ENCODE assay signal across 29 cellular contexts in the genomic region with DNA sequence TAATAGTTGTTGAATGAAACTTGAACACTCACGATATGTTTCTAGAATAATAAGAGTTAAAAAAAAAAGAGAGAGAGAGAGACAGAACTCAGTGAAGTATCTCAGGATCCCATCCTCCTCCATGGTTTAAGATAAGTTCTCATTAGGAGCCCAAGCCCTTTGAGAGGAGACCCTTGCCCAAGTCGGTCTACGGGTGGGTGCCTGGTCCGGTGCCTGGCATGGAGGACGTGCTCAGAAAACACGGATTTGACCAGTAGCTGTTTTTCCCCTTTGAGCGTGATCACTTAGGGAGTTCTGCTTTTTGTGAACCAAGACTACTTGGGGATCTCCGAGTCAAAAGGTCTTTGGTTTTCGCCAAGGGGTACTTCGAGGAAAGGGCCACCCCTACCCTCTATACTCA. TPM values are rescaled to one million over a fixed set of nuclear protein-coding genes. Genes with fewer than 3 reads are reported as not detected.
"Had no signal": no experiment of that assay in that cellular context is flagged by ENCODE, and none has a peak within 500 bp of the region (broad histone marks: within the 10 kb centered on the region; RNA-seq: fewer than 3 reads in every experiment).

No MANE protein-coding gene starts in this region.

- H3K9me3 Mint-ChIP-seq: stimulated activated effector memory CD8-positive, alpha-beta T cell treated with anti-CD3 and anti-CD28 coated beads, Interleukin-12 subunit alpha, Interleukin-12 subunit beta, amount 100 ng/mL, for 72 hours; stimulated activated naive CD8-positive, alpha-beta T cell treated with anti-CD3 and anti-CD28 coated beads, Interleukin-15, Interleukin-2, amounts not matched to agents 100 ng/mL and 50 ng/mL, for 24 hours; type B pancreatic cell had no signal

- H3K4me1 ChIP-seq: testis had no signal

- H3K36me3 ChIP-seq: stomach, suprapubic skin, thoracic aorta, thyroid gland, tibial artery, tibial nerve, transverse colon, upper lobe of left lung, upper lobe of right lung, uterus, vagina had no signal

- H3K4me3 Mint-ChIP-seq: stimulated activated effector memory CD8-positive, alpha-beta T cell treated with anti-CD3 and anti-CD28 coated beads, Interleukin-12 subunit alpha, Interleukin-12 subunit beta, amount 100 ng/mL, for 72 hours; stimulated activated memory B cell treated with anti-CD40 and anti-IgM and Interleukin-4, amounts not matched to agents 10 μg/mL and 1 μg/mL and 100 μg/mL, for 72 hours; stimulated activated naive B cell treated with anti-CD40 and anti-IgM and Interleukin-4, amounts not matched to agents 10 μg/mL and 1 μg/mL and 100 μg/mL, for 72 hours; stimulated activated naive CD8-positive, alpha-beta T cell treated with anti-CD3 and anti-CD28 coated beads, Interleukin-15, amount 100 ng/mL, for 72 hours; stimulated activated naive CD8-positive, alpha-beta T cell treated with anti-CD3 and anti-CD28 coated beads, Interleukin-15, Interleukin-2, amounts not matched to agents 100 ng/mL and 50 ng/mL, for 24 hours; type B pancreatic cell had no signal

- H3K27me3 ChIP-seq: testis, thyroid gland, tibial nerve, upper lobe of left lung, uterus, vagina had no signal

- H3K27ac Mint-ChIP-seq: stimulated activated effector memory CD8-positive, alpha-beta T cell treated with anti-CD3 and anti-CD28 coated beads, Interleukin-12 subunit alpha, Interleukin-12 subunit beta, amount 100 ng/mL, for 72 hours; stimulated activated memory B cell treated with anti-CD40 and anti-IgM and Interleukin-4, amounts not matched to agents 10 μg/mL and 1 μg/mL and 100 μg/mL, for 72 hours; stimulated activated naive B cell treated with anti-CD40 and anti-IgM and Interleukin-4, amounts not matched to agents 10 μg/mL and 1 μg/mL and 100 μg/mL, for 72 hours; stimulated activated naive CD8-positive, alpha-beta T cell treated with anti-CD3 and anti-CD28 coated beads, Interleukin-15, amount 100 ng/mL, for 72 hours; stimulated activated naive CD8-positive, alpha-beta T cell treated with anti-CD3 and anti-CD28 coated beads, Interleukin-15, Interleukin-2, amounts not matched to agents 100 ng/mL and 50 ng/mL, for 24 hours; type B pancreatic cell had no signal

- H3K4me3 ChIP-seq: stomach, suprapubic skin, testis, thoracic aorta, thyroid gland, tibial artery, tibial nerve, transverse colon, upper lobe of left lung, upper lobe of right lung, uterus, vagina had no signal

- H3K4me1 Mint-ChIP-seq: stimulated activated effector memory CD8-positive, alpha-beta T cell treated with anti-CD3 and anti-CD28 coated beads, Interleukin-12 subunit alpha, Interleukin-12 subunit beta, amount 100 ng/mL, for 72 hours; stimulated activated memory B cell treated with anti-CD40 and anti-IgM and Interleukin-4, amounts not matched to agents 10 μg/mL and 1 μg/mL and 100 μg/mL, for 72 hours; stimulated activated naive CD8-positive, alpha-beta T cell treated with anti-CD3 and anti-CD28 coated beads, Interleukin-15, amount 100 ng/mL, for 72 hours had no signal

- H3K36me3 Mint-ChIP-seq: stimulated activated effector memory CD8-positive, alpha-beta T cell treated with anti-CD3 and anti-CD28 coated beads, Interleukin-12 subunit alpha, Interleukin-12 subunit beta, amount 100 ng/mL, for 72 hours; stimulated activated memory B cell treated with anti-CD40 and anti-IgM and Interleukin-4, amounts not matched to agents 10 μg/mL and 1 μg/mL and 100 μg/mL, for 72 hours; type B pancreatic cell had no signal

- DNase-seq: stimulated activated CD4-positive, alpha-beta T cell treated with anti-CD3 and anti-CD28 coated beads, Interleukin-2, amount 100 ng/mL, for 48 hours; stimulated activated CD4-positive, alpha-beta T cell treated with anti-CD3 and anti-CD28 coated beads, Interleukin-4, amount 100 ng/mL, for 1 hour; stimulated activated CD4-positive, alpha-beta T cell treated with anti-CD3 and anti-CD28 coated beads, Interleukin-4, amount 100 ng/mL, for 24 hours; stimulated activated CD4-positive, alpha-beta T cell treated with anti-CD3 and anti-CD28 coated beads, Interleukin-4, amount 100 ng/mL, for 4 hours; stimulated activated CD8-positive, alpha-beta memory T cell treated with anti-CD3 and anti-CD28 coated beads, Interleukin-4, amount 100 ng/mL, for 48 hours; stimulated activated naive B cell treated with anti-CD40 and anti-IgM and Interleukin-4, amounts not matched to agents 10 μg/mL and 1 μg/mL and 100 μg/mL, for 72 hours; stimulated activated naive CD4-positive, alpha-beta T cell; stimulated activated naive CD4-positive, alpha-beta T cell treated with Interleukin-2 at 50 U/mL for 16 hours; stimulated activated naive CD8-positive, alpha-beta T cell treated with anti-CD3 and anti-CD28 coated beads, Interleukin-15, amount 100 ng/mL, for 72 hours; stomach; testis; thyroid gland; tibial artery; transverse colon; trophoblast cell; upper lobe of left lung; upper lobe of right lung; uterus had no signal

- ATAC-seq: stimulated activated effector memory CD8-positive, alpha-beta T cell treated with anti-CD3 and anti-CD28 coated beads, Interleukin-12 subunit alpha, Interleukin-12 subunit beta, amount 100 ng/mL, for 72 hours; stimulated activated memory B cell treated with anti-CD40 and anti-IgM and Interleukin-4, amounts not matched to agents 10 μg/mL and 1 μg/mL and 100 μg/mL, for 72 hours; stimulated activated naive B cell treated with anti-CD40 and anti-IgM and Interleukin-4, amounts not matched to agents 10 μg/mL and 1 μg/mL and 100 μg/mL, for 72 hours; stimulated activated naive CD8-positive, alpha-beta T cell treated with anti-CD3 and anti-CD28 coated beads, Interleukin-15, amount 100 ng/mL, for 72 hours; upper lobe of right lung had no signal

- H3K27ac ChIP-seq: stomach, suprapubic skin, testis, thoracic aorta, thyroid gland, tibial artery, tibial nerve, transverse colon, upper lobe of left lung, upper lobe of right lung, uterus, vagina had no signal

- H3K9me3 ChIP-seq: suprapubic skin, testis, thoracic aorta, thyroid gland, transverse colon, upper lobe of left lung, upper lobe of right lung, uterus, vagina had no signal

RNA-seq across cellular contexts. Expression of gene CACNG2, which starts 40.6 kb away (rescaled TPM):
- total RNA-seq: stomach, subcutaneous adipose tissue, suprapubic skin, thoracic aorta, thyroid gland, tibial nerve, transverse colon, upper lobe of left lung, upper lobe of right lung, ureter, urinary bladder, uterus, vagina had no signal
- polyA plus RNA-seq: stomach, urinary bladder had no signal
